16 cellular contexts compared by ENCODE assay signal in the genomic region with DNA sequence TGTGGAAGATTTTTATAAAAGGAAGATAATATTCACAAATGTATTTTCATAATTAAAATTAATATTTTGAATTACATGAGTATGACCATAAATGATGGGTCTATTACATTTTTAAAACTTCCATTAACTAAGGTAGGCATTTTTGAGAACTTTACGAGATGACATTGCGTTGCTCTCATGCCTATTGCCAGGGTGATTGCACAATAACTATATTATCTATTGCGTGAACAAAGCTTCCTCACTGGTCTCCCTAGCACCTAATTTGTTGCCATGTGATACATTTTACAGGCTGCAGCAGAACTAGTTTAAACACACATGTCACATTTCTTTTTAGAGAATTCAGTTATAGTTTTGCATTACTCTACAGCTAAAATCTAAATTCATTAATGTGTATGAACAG.
DNase-seq lines count a peak whose midpoint lies in the region; ATAC-seq and TF ChIP-seq lines count a peak whose summit lies in the region.
"Had no signal": no experiment of that assay in that cellular context is flagged by ENCODE, and none has a peak within 500 bp of the region (broad histone marks: within the 10 kb centered on the region; RNA-seq: fewer than 3 reads in every experiment).

No MANE protein-coding gene starts in this region.

- peaks cover 69% of the 10 kb centered on the region for H3K27me3 Mint-ChIP-seq in endodermal cell (ENCODE audit: insufficient read depth)
- H3K27me3 Mint-ChIP-seq in neural progenitor cell (ENCODE audit: insufficient read depth, low read depth) = no peaks in the 10 kb centered on the region
- no peaks in the 10 kb centered on the region for H3K27me3 Mint-ChIP-seq in natural killer cell treated with Interleukin-12 subunit alpha and Interleukin-12 subunit beta and Interleukin-15 and Interleukin-18, amount 100 ng/mL, for 72 hours

- no peak for TF ChIP-seq RAD21 in Ishikawa (IDR thresholded peaks at IDR 0.05; ENCODE audit: low read depth)

- DNase-seq in OCI-M1 (lab: John Stamatoyannopoulos, UW) (peak; percentile 52), endodermal cell (no peak), neural progenitor cell (ENCODE audit: low spot score) (no peak), dedifferentiated amniotic fluid mesenchymal stem cell (ENCODE audit: extremely low spot score) (no peak), foreskin keratinocyte (no peak)
- DNase-seq in natural killer cell treated with Interleukin-12 subunit alpha and Interleukin-12 subunit beta and Interleukin-15 and Interleukin-18, amount 100 ng/mL, for 72 hours (ENCODE audit: low spot score) = no peak
- DNase-seq: DMS153, HFFc6, NCI-H146, NCI-H2081 treated with DMSO at 0.1 percent for 48 hours, NCI-H510A, NCI-H774, Right ventricle myocardium superior had no signal

- no peak overlapping the region for H3K9ac ChIP-seq in endodermal cell (ENCODE audit: extremely low read depth, low read length, poor library complexity, severe bottlenecking)
- no peak overlapping the region for H3K9ac ChIP-seq in neural progenitor cell

- H3K27me3 ChIP-seq in endodermal cell (ENCODE audit: control insufficient read depth, insufficient read depth, low read length, poor library complexity, severe bottlenecking) (no peaks in the 10 kb centered on the region), neural progenitor cell (no peaks in the 10 kb centered on the region), foreskin keratinocyte (no peaks in the 10 kb centered on the region)

- H3K27ac ChIP-seq in endodermal cell (ENCODE audit: low read depth, low read length) (no peak overlapping the region), neural progenitor cell (no peak overlapping the region), foreskin keratinocyte (no peak overlapping the region)

- peaks cover 16% of the 10 kb centered on the region for H3K9me3 ChIP-seq in endodermal cell (ENCODE audit: control insufficient read depth, low read length)
- no peaks in the 10 kb centered on the region for H3K9me3 ChIP-seq in neural progenitor cell (ENCODE audit: low read depth)

- no peak overlapping the region for H3K27ac Mint-ChIP-seq in endodermal cell
- H3K27ac Mint-ChIP-seq in neural progenitor cell = no peak overlapping the region
- no peak overlapping the region for H3K27ac Mint-ChIP-seq in natural killer cell treated with Interleukin-12 subunit alpha and Interleukin-12 subunit beta and Interleukin-15 and Interleukin-18, amount 100 ng/mL, for 72 hours
- H3K27ac Mint-ChIP-seq: CD14-positive monocyte, HFFc6 had no signal

- H3K4me1 ChIP-seq in endodermal cell (ENCODE audit: control insufficient read depth, insufficient read depth, low read length) (no peaks in the 10 kb centered on the region), neural progenitor cell (peaks cover 8% of the 10 kb centered on the region), foreskin keratinocyte (no peaks in the 10 kb centered on the region)

- no peaks in the 10 kb centered on the region for H3K36me3 ChIP-seq in endodermal cell (ENCODE audit: control insufficient read depth, insufficient read depth, low read length)
- H3K36me3 ChIP-seq in neural progenitor cell = no peaks in the 10 kb centered on the region

- no peaks in the 10 kb centered on the region for H4K20me1 ChIP-seq in neural progenitor cell (ENCODE audit: low read depth)

- no peaks in the 10 kb centered on the region for H3K79me2 ChIP-seq in neural progenitor cell (ENCODE audit: low read depth)

- no peak for TF ChIP-seq EP300 in Ishikawa (IDR thresholded peaks at IDR 0.05; ENCODE audit: borderline replicate concordance)

- H3K4me1 Mint-ChIP-seq in endodermal cell (peaks cover 25% of the 10 kb centered on the region), neural progenitor cell (no peaks in the 10 kb centered on the region)
- no peaks in the 10 kb centered on the region for H3K4me1 Mint-ChIP-seq in natural killer cell treated with Interleukin-12 subunit alpha and Interleukin-12 subunit beta and Interleukin-15 and Interleukin-18, amount 100 ng/mL, for 72 hours (ENCODE audit: low read depth in 2 of 2)
- H3K4me1 Mint-ChIP-seq: CD14-positive monocyte had no signal

- H3F3A ChIP-seq in neural progenitor cell (ENCODE audit: low read depth) = peaks cover 19% of the 10 kb centered on the region

- H3K36me3 Mint-ChIP-seq in endodermal cell (ENCODE audit: low read depth) = peaks cover 6% of the 10 kb centered on the region
- no peaks in the 10 kb centered on the region for H3K36me3 Mint-ChIP-seq in neural progenitor cell
- H3K36me3 Mint-ChIP-seq in natural killer cell treated with Interleukin-12 subunit alpha and Interleukin-12 subunit beta and Interleukin-15 and Interleukin-18, amount 100 ng/mL, for 72 hours = no peaks in the 10 kb centered on the region
- H3K36me3 Mint-ChIP-seq: CD14-positive monocyte had no signal

- H3K4me2 ChIP-seq in neural progenitor cell = peak overlapping the region; percentile 19

- no peak for TF ChIP-seq CTCF in endodermal cell (conservative IDR thresholded peaks at IDR 0.05)
- no peak for TF ChIP-seq CTCF in neural progenitor cell (IDR thresholded peaks at IDR 0.05)
- TF ChIP-seq CTCF in foreskin keratinocyte (conservative IDR thresholded peaks at IDR 0.05) = no peak

- no peak overlapping the region for H2AFZ ChIP-seq in neural progenitor cell (replicated peaks)

- WGBS in endodermal cell (ENCODE audit: insufficient coverage in 1 of 2, insufficient read length in 1 of 2), 2 experiments = 76 to 94% methylated on average over 2 to 3 of the region's 3 CpGs

- H3K9me3 Mint-ChIP-seq in endodermal cell (peaks cover 15% of the 10 kb centered on the region), neural progenitor cell (no peaks in the 10 kb centered on the region)
- H3K9me3 Mint-ChIP-seq in natural killer cell treated with Interleukin-12 subunit alpha and Interleukin-12 subunit beta and Interleukin-15 and Interleukin-18, amount 100 ng/mL, for 72 hours = peaks cover 27% of the 10 kb centered on the region

- H3K4me3 Mint-ChIP-seq in endodermal cell (no peak overlapping the region), neural progenitor cell (no peak overlapping the region)
- H3K4me3 Mint-ChIP-seq in natural killer cell treated with Interleukin-12 subunit alpha and Interleukin-12 subunit beta and Interleukin-15 and Interleukin-18, amount 100 ng/mL, for 72 hours = no peak overlapping the region
- H3K4me3 Mint-ChIP-seq: CD14-positive monocyte, HFFc6 had no signal

- H3K4me3 ChIP-seq in endodermal cell (ENCODE audit: low read length) (peak overlapping the region; percentile 36), neural progenitor cell (no peak overlapping the region)

- no peak for ATAC-seq in foreskin keratinocyte
- no peak for ATAC-seq in natural killer cell treated with Interleukin-12 subunit alpha and Interleukin-12 subunit beta and Interleukin-15 and Interleukin-18, amount 100 ng/mL, for 72 hours
- ATAC-seq: SK-N-SH treated with all-trans-retinoic acid at 6 μM for 48 hours had no signal

TF ChIP-seq in Ishikawa, 13 proteins besides CTCF, POLR2A, EP300 and RAD21:
- TF ChIP-seq CEBPB (IDR thresholded peaks at IDR 0.05) (0 out of 2 replicates have a peak, but pooled peaks have one; percentile 43), EGR1 (IDR thresholded peaks at IDR 0.05) (no peak)
